12 cellular contexts compared by ENCODE assay signal in the genomic region with DNA sequence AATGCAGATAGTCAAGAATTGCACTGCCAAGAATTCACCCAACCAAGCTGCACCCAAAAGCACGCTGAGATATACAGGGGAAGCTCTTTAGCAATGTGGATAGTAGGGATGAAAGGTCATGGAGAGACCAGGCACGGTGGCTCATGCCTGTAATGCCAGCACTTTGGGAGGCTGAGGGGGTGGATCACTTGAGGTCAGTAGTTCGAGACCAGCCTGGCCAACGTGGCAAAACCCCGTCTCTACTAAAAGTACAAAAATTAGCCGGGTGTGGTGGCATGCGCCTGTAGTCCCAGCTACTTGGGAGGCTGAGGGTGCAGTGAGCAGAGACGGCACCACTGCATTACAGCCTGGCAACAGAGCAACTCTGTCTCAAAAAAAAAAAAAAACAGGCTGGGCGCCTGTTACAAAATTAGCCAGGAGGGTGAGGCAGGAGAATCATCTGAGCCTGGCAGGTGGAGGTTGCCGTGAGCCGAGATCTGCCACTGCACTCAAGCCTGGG. TPM values are rescaled to one million over a fixed set of nuclear protein-coding genes. Genes with fewer than 3 reads are reported as not detected.
DNase-seq lines count a peak whose midpoint lies in the region; ATAC-seq and TF ChIP-seq lines count a peak whose summit lies in the region.
"Not testable (repeated sequence)": the region's sequence is repeated elsewhere in the genome, so short reads cannot be mapped to it uniquely, and the experiment has no call there.
"Had no signal": no experiment of that assay in that cellular context is flagged by ENCODE, and none has a peak within 500 bp of the region (broad histone marks: within the 10 kb centered on the region; RNA-seq: fewer than 3 reads in every experiment).

No MANE protein-coding gene starts in this region.

- H3K36me3 ChIP-seq in GM23338 (ENCODE audit: insufficient read depth), result peaks cover 34% of the 10 kb centered on the region
- H3K36me3 ChIP-seq in hepatocyte (replicated peaks; ENCODE audit: insufficient read depth, low read depth); thyroid gland: not testable (repeated sequence)

- H3K9me3 ChIP-seq in hepatocyte (ENCODE audit: low read depth); thyroid gland: not testable (repeated sequence)

- intact Hi-C loops in Right ventricle myocardium superior (cut with DNase I); thyroid gland (cut with DNase I): not testable (repeated sequence)

- peaks cover 36% of the 10 kb centered on the region for H3K4me1 ChIP-seq in GM23338 (ENCODE audit: insufficient read depth)
- peaks cover 15% of the 10 kb centered on the region for H3K4me1 ChIP-seq in hepatocyte (ENCODE audit: insufficient read depth)
- peaks cover 25 to 32% of the 10 kb centered on the region in 2 donors for H3K4me1 ChIP-seq in thyroid gland

- not testable (repeated sequence) for H3K27me3 Mint-ChIP-seq in GM23338 (ENCODE audit: insufficient read depth, low read depth, poor library complexity); nephron progenitor cell (ENCODE audit: low read depth, poor library complexity)

- 86% methylated on average over 11 of the region's 11 CpGs for WGBS in hepatocyte (ENCODE audit: low lambda C conversion rate, missing lambda C conversion rate)
- 65 to 67% methylated on average over 11 of the region's 11 CpGs for WGBS in thyroid gland, 2 donors

- not testable (repeated sequence) for H3K4me3 ChIP-seq in GM23338; hepatocyte; thyroid gland (replicated peaks in 1 of 3)

- H3K9me3 Mint-ChIP-seq in GM23338, nephron progenitor cell: not testable (repeated sequence)

- H2AFZ ChIP-seq in GM23338, hepatocyte: not testable (repeated sequence)

- H3K9me2 ChIP-seq in GM23338 (ENCODE audit: insufficient read depth); hepatocyte (replicated peaks; ENCODE audit: insufficient read depth): not testable (repeated sequence)

- H3K79me2 ChIP-seq in GM23338 (replicated peaks; ENCODE audit: insufficient read depth) (peaks cover 90% of the 10 kb centered on the region), hepatocyte (peaks cover 14% of the 10 kb centered on the region)

- H3K27ac ChIP-seq in GM23338 (ENCODE audit: low read depth), result peak overlapping the region; percentile 92
- peak overlapping the region; percentile 47 for H3K27ac ChIP-seq in VCaP
- H3K27ac ChIP-seq in hepatocyte, result peak overlapping the region; percentile 41
- peak overlapping the region; percentile 54 to 77 (median 68) for H3K27ac ChIP-seq in thyroid gland

- peaks cover 29% of the 10 kb centered on the region for H3F3A ChIP-seq in GM23338 (replicated peaks; ENCODE audit: low read depth)

- not testable (repeated sequence) for DNase-seq in GM23338 (ENCODE audit: low spot score); Right ventricle myocardium superior; hepatocyte (ENCODE audit: low spot score); nephron progenitor cell
- DNase-seq in NCI-H2171 treated with DMSO at 0.1 percent for 48 hours (lab: John Stamatoyannopoulos, UW) (peak; percentile 85), thyroid gland (peak; percentile 58 to 65)

- TF ChIP-seq POLR2A in thyroid gland (IDR thresholded peaks at IDR 0.05), result not testable (repeated sequence)

- TF ChIP-seq CTCF in GM23338 (conservative IDR thresholded peaks at IDR 0.05; ENCODE audit: low read depth in 2 of 2); VCaP (conservative IDR thresholded peaks at IDR 0.05); hepatocyte (IDR thresholded peaks at IDR 0.05; ENCODE audit: poor library complexity); nephron progenitor cell (IDR thresholded peaks at IDR 0.05); thyroid gland (IDR thresholded peaks at IDR 0.05): not testable (repeated sequence)

- H3K4me3 Mint-ChIP-seq in GM23338, nephron progenitor cell: not testable (repeated sequence)

- ATAC-seq in GM23338, result not testable (repeated sequence)
- ATAC-seq in Right ventricle myocardium superior (ENCODE audit: poor library complexity), result peak; percentile 23

- not testable (repeated sequence) for H3K4me2 ChIP-seq in GM23338
- peak overlapping the region; percentile 59 for H3K4me2 ChIP-seq in hepatocyte

- H4K20me1 ChIP-seq in GM23338 (replicated peaks; ENCODE audit: insufficient read depth), result peaks cover 31% of the 10 kb centered on the region
- not testable (repeated sequence) for H4K20me1 ChIP-seq in hepatocyte (ENCODE audit: insufficient read depth, poor library complexity, severe bottlenecking)

- H3K36me3 Mint-ChIP-seq in GM23338 (ENCODE audit: low read depth), result peaks cover 28% of the 10 kb centered on the region
- peaks cover 22% of the 10 kb centered on the region for H3K36me3 Mint-ChIP-seq in nephron progenitor cell (ENCODE audit: low read depth)

- not testable (repeated sequence) for H3K27ac Mint-ChIP-seq in GM23338
- peak overlapping the region; percentile 98 for H3K27ac Mint-ChIP-seq in nephron progenitor cell

- H3K4me1 Mint-ChIP-seq in GM23338 (peaks cover 29% of the 10 kb centered on the region), nephron progenitor cell (peaks cover 41% of the 10 kb centered on the region)

- H3K27me3 ChIP-seq in GM23338 (ENCODE audit: insufficient read depth); hepatocyte; thyroid gland: not testable (repeated sequence)

RNA-seq across cellular contexts. Expression of a gene that starts 34.2 kb away (rescaled TPM):
- 84.7 and 86.4 TPM in 2 replicates for total RNA-seq in GM23338 (2014; rRNA removed; shearing (Covaris generic))
- polyA plus RNA-seq in GM23338 (2016; fragmentation: Nextera tagmentation; extraction: Ambion mirVana), result 67.3 and 70.4 TPM in 2 replicates
- 47.8 TPM for total RNA-seq in Right ventricle myocardium superior
- total RNA-seq in hepatocyte, result 62.7 and 75.0 TPM in 2 replicates
- 106 and 118 TPM in 2 replicates for polyA plus RNA-seq in hepatocyte
- 10 to 100 TPM; 30.2 to 55.8 (median 42.6) TPM for total RNA-seq in thyroid gland

RNA-seq across cellular contexts. Expression of a gene that starts 35.3 kb away (rescaled TPM):
- total RNA-seq in GM23338 (2014; rRNA removed; shearing (Covaris generic)), result 0.08 TPM in 1 of 2 replicates, not detected in the other
- polyA plus RNA-seq in GM23338 (2016; fragmentation: Nextera tagmentation; extraction: Ambion mirVana) (0.03 and 0.11 TPM in 2 replicates), hepatocyte (not detected in 2 replicates)
- total RNA-seq in Right ventricle myocardium superior (not detected), hepatocyte (not detected in 2 replicates), thyroid gland (under 1 TPM in 2 of 4 donors, not detected in 2; 0.13 to 0.67 TPM)
- total RNA-seq: Daoy, M059J, Peyer's patch had no signal
- polyA plus RNA-seq: CD14-positive monocyte, SK-N-SH had no signal

RNA-seq across cellular contexts. Expression of a gene that starts 53.1 kb away (rescaled TPM):
- 2,222 and 2,281 TPM in 2 replicates for total RNA-seq in GM23338 (2014; rRNA removed; shearing (Covaris generic))
- polyA plus RNA-seq in GM23338 (2016; fragmentation: Nextera tagmentation; extraction: Ambion mirVana) (711 and 726 TPM in 2 replicates), hepatocyte (5.2 and 5.3 TPM in 2 replicates)
- total RNA-seq in Right ventricle myocardium superior (0.22 TPM), hepatocyte (4.3 and 4.5 TPM in 2 replicates), thyroid gland (1 to 10 TPM; 2.2 to 2.7 (median 2.3) TPM)

Comparison
In these comparisons a context has a peak if more than half of its experiments do, and no peak if none do; other contexts are left out.
1. H3K27ac ChIP-seq: peak in every context shown above with its lines; median percentile 92 in GM23338; 68 in thyroid gland; 47 in VCaP; 41 in hepatocyte.
2. RNA of a gene that starts 53.1 kb away (total RNA-seq): 2,222 to 2,281 TPM in GM23338; 4.3 to 4.5 TPM in hepatocyte, 2.2 to 2.7 TPM in thyroid gland and 0.22 TPM in Right ventricle myocardium superior (single experiment); every median in the first group is over 100 times any median in the second.